Comparison of ENCODE assay signal across 1 cellular context in the genomic region with DNA sequence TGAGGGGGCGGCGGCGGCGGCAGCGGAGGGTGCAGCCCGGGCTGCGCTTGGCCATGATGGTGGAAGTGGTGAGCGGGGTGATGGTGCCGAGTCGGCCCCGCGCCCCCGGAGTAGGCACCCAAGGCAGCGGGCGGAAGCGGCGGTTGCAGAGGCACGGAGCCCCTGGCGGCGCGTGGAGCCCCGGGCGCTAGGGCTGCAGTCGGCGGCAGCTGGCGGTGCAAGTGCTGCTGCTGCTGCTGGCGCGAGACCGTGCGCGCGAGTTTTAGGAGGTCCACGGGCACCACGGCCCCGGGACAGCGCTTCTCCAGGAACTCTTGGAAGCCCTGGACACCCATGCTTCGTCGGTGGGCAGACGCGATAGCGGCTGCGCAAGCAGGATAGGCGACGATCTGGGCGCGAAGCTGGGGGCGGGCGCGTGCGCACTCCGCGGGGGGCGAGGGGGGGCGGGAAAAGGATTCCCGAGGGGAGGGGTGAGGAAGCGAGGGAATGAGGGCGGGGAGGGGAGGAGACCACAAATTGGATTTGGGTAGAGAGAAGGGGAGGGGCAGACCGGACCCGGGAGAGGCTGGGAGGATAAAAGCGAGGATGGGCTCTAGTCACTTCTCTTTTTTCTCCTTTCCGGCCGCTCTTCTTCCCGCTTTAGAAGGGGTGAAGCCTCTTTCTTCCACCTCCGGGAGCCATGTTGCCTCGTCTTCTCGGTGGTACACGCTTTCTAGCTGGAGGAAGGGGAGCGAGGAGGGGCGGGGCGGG.
TF ChIP-seq lines count a peak whose summit lies in the region.

A gene with protein sequence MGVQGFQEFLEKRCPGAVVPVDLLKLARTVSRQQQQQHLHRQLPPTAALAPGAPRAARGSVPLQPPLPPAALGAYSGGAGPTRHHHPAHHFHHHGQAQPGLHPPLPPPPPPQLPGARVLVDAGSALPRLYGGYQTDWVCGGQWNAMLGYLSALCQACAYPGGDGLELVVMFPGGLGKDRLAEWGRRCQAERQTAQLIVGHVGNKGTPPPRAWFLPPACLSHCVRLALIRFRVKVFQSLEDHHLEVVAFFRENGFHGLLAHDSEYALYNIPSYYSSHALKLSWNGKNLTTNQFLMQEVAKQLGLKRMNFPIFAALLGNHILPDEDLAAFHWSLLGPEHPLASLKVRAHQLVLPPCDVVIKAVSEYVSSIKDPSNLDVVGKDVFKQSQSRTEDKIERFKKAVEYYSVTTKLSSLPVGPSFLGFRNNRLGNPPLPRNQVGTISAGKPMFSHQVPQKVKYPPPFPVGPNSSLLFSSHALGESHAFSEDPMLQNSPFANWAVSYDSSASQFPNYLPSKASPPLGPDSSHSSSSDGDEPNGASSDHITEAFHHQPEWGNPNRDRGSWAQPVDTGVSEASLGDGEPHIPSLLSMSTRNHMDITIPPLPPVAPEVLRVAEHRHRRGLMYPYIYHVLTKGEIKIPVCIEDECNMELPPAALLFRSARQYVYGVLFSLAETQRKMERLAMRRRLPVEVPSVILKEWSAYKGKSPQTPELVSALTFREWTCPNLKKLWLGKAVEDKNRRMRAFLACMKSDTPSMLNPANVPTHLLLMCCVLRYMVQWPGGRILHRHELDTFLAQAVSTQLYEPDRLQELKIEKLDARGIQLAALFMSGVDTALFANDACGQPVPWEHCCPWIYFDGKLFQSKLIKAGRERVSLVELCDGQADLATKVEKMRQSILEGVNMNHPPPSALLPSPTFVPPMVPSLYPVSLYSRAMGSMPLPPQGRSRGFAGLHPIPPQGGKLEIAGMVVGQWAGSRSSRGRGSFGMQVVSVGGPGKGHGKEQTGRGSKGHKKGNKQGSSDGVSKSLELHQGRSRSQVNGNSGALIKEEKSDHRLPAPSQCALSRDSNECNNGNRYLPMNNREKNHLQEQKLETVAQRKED (minus strand): TSS at position 391 of the 750 bp plus-strand sequence. CDS start 56 bp downstream, at position 335.

TF ChIP-seq in K562, 482 proteins besides CTCF, POLR2A, EP300 and RAD21 (continued from another document):
- no peak for TF ChIP-seq MYBL2 (IDR thresholded peaks at IDR 0.05; ENCODE audit: low read depth)
- TF ChIP-seq MYBL2 (CRISPR knock-in tag; IDR thresholded peaks at IDR 0.05; ENCODE audit: borderline replicate concordance): no peak
TF ChIP-seq in K562: peak in this region for 14.
